In genomic region chr2:98583866-98584618, GRCh38 we compare ENCODE assay signal across 1 cellular context.
TF ChIP-seq lines count a peak whose summit lies in the region.

No MANE protein-coding gene starts in this region.

TF ChIP-seq in HepG2, 621 proteins besides CTCF, POLR2A, EP300 and RAD21 (continued from another document and continues in another):
- TF ChIP-seq SNAPC4 (CRISPR knock-in tag; IDR thresholded peaks at IDR 0.05): no peak
- TF ChIP-seq PCBP1 (IDR thresholded peaks at IDR 0.05; ENCODE audit: borderline replicate concordance, low read depth, low read length): no peak
- TF ChIP-seq ZNF234 (CRISPR knock-in tag; conservative IDR thresholded peaks at IDR 0.05): no peak
- TF ChIP-seq ZBTB39 (CRISPR knock-in tag; IDR thresholded peaks at IDR 0.05): no peak
- TF ChIP-seq KLF15 (CRISPR knock-in tag; IDR thresholded peaks at IDR 0.05; ENCODE audit: borderline replicate concordance): no peak
- 0 out of 2 replicates have a peak, but pooled peaks have one; percentile 43 for TF ChIP-seq ZNF34 (CRISPR knock-in tag; IDR thresholded peaks at IDR 0.05; ENCODE audit: borderline replicate concordance)
- no peak for TF ChIP-seq ZNF737 (CRISPR knock-in tag; IDR thresholded peaks at IDR 0.05; ENCODE audit: borderline replicate concordance)
- TF ChIP-seq MNT (IDR thresholded peaks at IDR 0.05): peak; percentile 62
- TF ChIP-seq AHR (CRISPR knock-in tag; IDR thresholded peaks at IDR 0.05): no peak
- no peak for TF ChIP-seq FOXA1 (IDR thresholded peaks at IDR 0.05)
- peak; percentile 87 for TF ChIP-seq FOXA1 (CRISPR knock-in tag; IDR thresholded peaks at IDR 0.05)
- peak; percentile 63; the same call in 1 of the 2 replicates for TF ChIP-seq NCOR1 (IDR thresholded peaks at IDR 0.05; ENCODE audit: borderline replicate concordance, low read length)
- peak; percentile 87 for TF ChIP-seq ZNF788 (CRISPR knock-in tag; IDR thresholded peaks at IDR 0.05; ENCODE audit: borderline replicate concordance)
- 0 out of 2 replicates have a peak, but pooled peaks have one; percentile 18 for TF ChIP-seq MEIS2 (CRISPR knock-in tag; IDR thresholded peaks at IDR 0.05)
- TF ChIP-seq ZNF17 (CRISPR knock-in tag; IDR thresholded peaks at IDR 0.05): no peak
- TF ChIP-seq TOE1 (CRISPR knock-in tag; IDR thresholded peaks at IDR 0.05): no peak
- 0 out of 2 replicates have a peak, but pooled peaks have one; percentile 36 for TF ChIP-seq RBAK (CRISPR knock-in tag; IDR thresholded peaks at IDR 0.05)
- TF ChIP-seq ZSCAN30 (CRISPR knock-in tag; IDR thresholded peaks at IDR 0.05): no peak
- peak; percentile 80; the same call in 1 of the 2 replicates for TF ChIP-seq ZNF292 (CRISPR knock-in tag; IDR thresholded peaks at IDR 0.05; ENCODE audit: borderline replicate concordance, low read depth)
- no peak for TF ChIP-seq ETS1 (CRISPR knock-in tag; IDR thresholded peaks at IDR 0.05)
- TF ChIP-seq SRY (CRISPR knock-in tag; IDR thresholded peaks at IDR 0.05): no peak
- TF ChIP-seq LBX2 (CRISPR knock-in tag; IDR thresholded peaks at IDR 0.05; ENCODE audit: borderline replicate concordance): no peak
- peak; percentile 69; the same call in 1 of the 2 replicates for TF ChIP-seq THAP11 (CRISPR knock-in tag; IDR thresholded peaks at IDR 0.05)
- no peak for TF ChIP-seq BRCA1 (CRISPR knock-in tag; IDR thresholded peaks at IDR 0.05)
- no peak for TF ChIP-seq NFIC (IDR thresholded peaks at IDR 0.05; ENCODE audit: low read length)
- TF ChIP-seq FOXO4 (CRISPR knock-in tag; conservative IDR thresholded peaks at IDR 0.05): no peak
- no peak for TF ChIP-seq SRF (IDR thresholded peaks at IDR 0.05; ENCODE audit: low read depth, low read length)
- peak; percentile 73 for TF ChIP-seq POLR2AphosphoS5 (IDR thresholded peaks at IDR 0.05; ENCODE audit: low read depth, low read length)
- TF ChIP-seq SP140L (CRISPR knock-in tag; IDR thresholded peaks at IDR 0.05; ENCODE audit: borderline replicate concordance): no peak
- TF ChIP-seq ZNF143 (CRISPR knock-in tag; IDR thresholded peaks at IDR 0.05): peak; percentile 45; the same call in 1 of the 2 replicates
- no peak for TF ChIP-seq ZNF253 (CRISPR knock-in tag; IDR thresholded peaks at IDR 0.05; ENCODE audit: borderline replicate concordance)
- TF ChIP-seq MED1 (CRISPR knock-in tag; IDR thresholded peaks at IDR 0.05): peak; percentile 77
- no peak for TF ChIP-seq RFX3 (CRISPR knock-in tag; IDR thresholded peaks at IDR 0.05)
- no peak for TF ChIP-seq ZNF569 (CRISPR knock-in tag; IDR thresholded peaks at IDR 0.05; ENCODE audit: borderline replicate concordance)
- TF ChIP-seq ZC3H4 (CRISPR knock-in tag; IDR thresholded peaks at IDR 0.05; ENCODE audit: borderline replicate concordance): no peak
- TF ChIP-seq TAF1 (CRISPR knock-in tag; IDR thresholded peaks at IDR 0.05): no peak
- TF ChIP-seq ZBTB26 (CRISPR knock-in tag; IDR thresholded peaks at IDR 0.05; ENCODE audit: borderline replicate concordance): no peak; the same call in 1 of the 2 replicates
- TF ChIP-seq ZNF629 (CRISPR knock-in tag; conservative IDR thresholded peaks at IDR 0.05): peak; percentile 84
- TF ChIP-seq ZNF18 (CRISPR knock-in tag; IDR thresholded peaks at IDR 0.05; ENCODE audit: insufficient replicate concordance): no peak
- TF ChIP-seq ZSCAN31 (CRISPR knock-in tag; IDR thresholded peaks at IDR 0.05; ENCODE audit: low read depth): peak; percentile 91
- no peak for TF ChIP-seq SMARCC2 (IDR thresholded peaks at IDR 0.05)
- no peak for TF ChIP-seq ZNF24 (IDR thresholded peaks at IDR 0.05)
- TF ChIP-seq FOXK1 (CRISPR knock-in tag; IDR thresholded peaks at IDR 0.05; ENCODE audit: borderline replicate concordance, low read depth): peak; percentile 63; the same call in 1 of the 2 replicates
- peak; percentile 65; the same call in 1 of the 2 replicates for TF ChIP-seq MXD1 (CRISPR knock-in tag; IDR thresholded peaks at IDR 0.05)
- no peak; the same call in 1 of the 2 replicates for TF ChIP-seq ZNF576 (CRISPR knock-in tag; IDR thresholded peaks at IDR 0.05)
- peak; percentile 72 for TF ChIP-seq MIER2 (CRISPR knock-in tag; IDR thresholded peaks at IDR 0.05)
- TF ChIP-seq GTF3A (CRISPR knock-in tag; conservative IDR thresholded peaks at IDR 0.05): 0 out of 2 replicates have a peak, but pooled peaks have one; percentile 77
- TF ChIP-seq ZHX1 (CRISPR knock-in tag; IDR thresholded peaks at IDR 0.05; ENCODE audit: low read depth): 0 out of 2 replicates have a peak, but pooled peaks have one; percentile 46
- peak; percentile 49; the same call in 1 of the 2 replicates for TF ChIP-seq ZNF274 (CRISPR knock-in tag; IDR thresholded peaks at IDR 0.05)
